In genomic region chr3:21447471-21448205, GRCh38 we compare ENCODE assay signal across 17 cellular contexts.
DNase-seq lines count a peak whose midpoint lies in the region; ATAC-seq and TF ChIP-seq lines count a peak whose summit lies in the region.
"Had no signal": no experiment of that assay in that cellular context is flagged by ENCODE, and none has a peak within 500 bp of the region (broad histone marks: within the 10 kb centered on the region; RNA-seq: fewer than 3 reads in every experiment).

No MANE protein-coding gene starts in this region.

- ATAC-seq in SK-N-SH treated with all-trans-retinoic acid at 6 μM for 48 hours = peak; percentile 55
- ATAC-seq: natural killer cell treated with Interleukin-12 subunit alpha and Interleukin-12 subunit beta and Interleukin-15 and Interleukin-18, amount 100 ng/mL, for 72 hours had no signal

- no peaks in the 10 kb centered on the region for H3K27me3 ChIP-seq in skeletal muscle satellite cell (ENCODE audit: control insufficient read depth, insufficient read depth, low read length)
- H3K27me3 ChIP-seq: adrenal gland, esophagus squamous epithelium, SJSA1, upper lobe of left lung had no signal

- DNase-seq in GM04504 (ENCODE audit: low read depth) (peak; percentile 57), fibroblast of pulmonary artery (ENCODE audit: low read depth) (peak; percentile 51), NCI-H524 treated with DMSO at 0.1 percent for 48 hours (lab: John Stamatoyannopoulos, UW) (no peak), OCI-M2 (lab: John Stamatoyannopoulos, UW; ENCODE audit: unreplicated experiment) (no peak), NCI-H146 (lab: John Stamatoyannopoulos, UW) (no peak)
- DNase-seq: activated CD4-positive, alpha-beta T cell treated with anti-CD3 and anti-CD28 coated beads, Interleukin-2, amount 50 U/mL, for 48 hours; adrenal gland; cortex of kidney; esophagus squamous epithelium; H9; NCI-H1417; stimulated activated CD4-positive, alpha-beta T cell treated with anti-CD3 and anti-CD28 coated beads, Interleukin-4, amount 100 ng/mL, for 1 hour; upper lobe of left lung had no signal

- H3K4me2 ChIP-seq in skeletal muscle satellite cell (ENCODE audit: low read length) = peak overlapping the region; percentile 42

- no peak overlapping the region for H3K9ac ChIP-seq in skeletal muscle satellite cell (ENCODE audit: low read depth, low read length)

- H3K9me3 ChIP-seq in skeletal muscle satellite cell (replicated peaks; ENCODE audit: low read length) = no peaks in the 10 kb centered on the region
- H3K9me3 ChIP-seq: adrenal gland, esophagus squamous epithelium, SJSA1, upper lobe of left lung had no signal

- H3K4me1 ChIP-seq in skeletal muscle satellite cell (ENCODE audit: control insufficient read depth, insufficient read depth, low read length) = no peaks in the 10 kb centered on the region
- H3K4me1 ChIP-seq: adrenal gland, esophagus squamous epithelium, SJSA1, upper lobe of left lung had no signal

- no peak for TF ChIP-seq CTCF in fibroblast of pulmonary artery (IDR thresholded peaks at IDR 0.05; ENCODE audit: low read length, missing control alignments)

- H3K4me3 ChIP-seq in fibroblast of pulmonary artery (replicated peaks; ENCODE audit: low read depth, low read length) (peak overlapping the region; percentile 11), skeletal muscle satellite cell (ENCODE audit: low read length) (no peak overlapping the region)
- H3K4me3 ChIP-seq: adrenal gland, SJSA1, upper lobe of left lung had no signal

- H3K36me3 ChIP-seq in skeletal muscle satellite cell (ENCODE audit: insufficient read depth, low read length) = no peaks in the 10 kb centered on the region
- H3K36me3 ChIP-seq: adrenal gland, esophagus squamous epithelium, SJSA1, upper lobe of left lung had no signal

TF ChIP-seq in SK-N-SH treated with all-trans-retinoic acid at 6 μM for 48 hours, 23 proteins besides CTCF, POLR2A, EP300 and RAD21:
- TF ChIP-seq GLIS3 (CRISPR knock-in tag; IDR thresholded peaks at IDR 0.05) = no peak
- TF ChIP-seq PATZ1 (CRISPR knock-in tag; IDR thresholded peaks at IDR 0.05; ENCODE audit: borderline replicate concordance) = no peak
- TF ChIP-seq ARNTL (CRISPR knock-in tag; IDR thresholded peaks at IDR 0.05; ENCODE audit: borderline replicate concordance, low read depth) = no peak
- TF ChIP-seq ZNF8 (CRISPR knock-in tag; IDR thresholded peaks at IDR 0.05) = peak; percentile 42; the same call in 1 of the 2 replicates
- peak; percentile 49; the same call in 1 of the 2 replicates for TF ChIP-seq TCF4 (CRISPR knock-in tag; IDR thresholded peaks at IDR 0.05; ENCODE audit: borderline replicate concordance)

Comparison
In these comparisons a context has a peak if more than half of its experiments do, and no peak if none do; other contexts are left out.
1. DNase-seq: peak in GM04504 (single experiment) and fibroblast of pulmonary artery (single experiment); none in NCI-H524 treated with DMSO at 0.1 percent for 48 hours (single experiment), OCI-M2 (single experiment) and NCI-H146 (single experiment).